ENCODE assay signal across 8 cellular contexts in genomic region chr2:32627901-32628645, GRCh38. TPM values are rescaled to one million over a fixed set of nuclear protein-coding genes. Genes with fewer than 3 reads are reported as not detected.
DNase-seq lines count a peak whose midpoint lies in the region; ATAC-seq, FAIRE-seq and TF ChIP-seq lines count a peak whose summit lies in the region.

Gene TTC27, plus strand, starts transcription at chr2:32628050. Its CDS starts 243 bp downstream, at chr2:32628293.

- TF ChIP-seq POLR2A in GM10847 (IDR thresholded peaks at IDR 0.05; ENCODE audit: extremely low read depth, insufficient read length) (peak; percentile 61), tibial nerve (IDR thresholded peaks at IDR 0.05) (no peak)

- peaks cover 18% of the 10 kb centered on the region for H3K4me1 Mint-ChIP-seq in activated naive CD8-positive, alpha-beta T cell treated with anti-CD3 and anti-CD28 coated beads, Interleukin-2, amount 10 ng/mL, durations not matched to agents 7 days and 5 days

- DNase-seq in NCI-H128 (lab: John Stamatoyannopoulos, UW; ENCODE audit: unreplicated experiment) (peak; percentile 62), Right ventricle myocardium superior (peak; percentile 98), pancreas (peak; percentile 94 to 97 (median 96)), tibial nerve (ENCODE audit: low spot score in 2 of 2) (peak; percentile 90 to 96)
- peak; percentile 97 for DNase-seq in activated naive CD8-positive, alpha-beta T cell treated with anti-CD3 and anti-CD28 coated beads, Interleukin-2, amount 10 ng/mL, durations not matched to agents 7 days and 5 days

- H3K27me3 Mint-ChIP-seq in activated naive CD8-positive, alpha-beta T cell treated with anti-CD3 and anti-CD28 coated beads, Interleukin-2, amount 10 ng/mL, durations not matched to agents 7 days and 5 days: no peaks in the 10 kb centered on the region

- H3K4me1 ChIP-seq in pancreas: peaks cover 0 to 7% (median 6%) of the 10 kb centered on the region in 3 donors
- peaks cover 0 to 28% (median 11%) of the 10 kb centered on the region in 4 donors for H3K4me1 ChIP-seq in tibial nerve

- H4K20me1 ChIP-seq in SU-DHL-6 (ENCODE audit: low read depth, low read length): no peaks in the 10 kb centered on the region

- H3K9me3 Mint-ChIP-seq in activated naive CD8-positive, alpha-beta T cell treated with anti-CD3 and anti-CD28 coated beads, Interleukin-2, amount 10 ng/mL, durations not matched to agents 7 days and 5 days: no peaks in the 10 kb centered on the region

- ATAC-seq in HG02678 (IDR thresholded peaks at IDR 0.05; ENCODE audit: unreplicated experiment) (peak; percentile 100), Right ventricle myocardium superior (ENCODE audit: poor library complexity) (peak; percentile 99), pancreas (peak; percentile 99 to 100 (median 100))
- peak; percentile 100 for ATAC-seq in activated naive CD8-positive, alpha-beta T cell treated with anti-CD3 and anti-CD28 coated beads, Interleukin-2, amount 10 ng/mL, durations not matched to agents 7 days and 5 days (ENCODE audit: low read depth)

- H3K27ac ChIP-seq in SU-DHL-6 (ENCODE audit: low read depth, low read length) (no peak within 1 kb of the TSS), pancreas (peak within 1 kb of the TSS in 3 of 4 donors; percentile 2 to 63 (median 20)), tibial nerve (peak within 1 kb of the TSS in 3 of 4 donors; percentile 42 to 83 (median 68))

- H3K9me3 ChIP-seq in SU-DHL-6 (ENCODE audit: insufficient read depth, low read length): no peaks in the 10 kb centered on the region
- no peaks in the 10 kb centered on the region for H3K9me3 ChIP-seq in pancreas
- no peaks in the 10 kb centered on the region for H3K9me3 ChIP-seq in tibial nerve

- peaks cover 6% of the 10 kb centered on the region for H3K36me3 Mint-ChIP-seq in activated naive CD8-positive, alpha-beta T cell treated with anti-CD3 and anti-CD28 coated beads, Interleukin-2, amount 10 ng/mL, durations not matched to agents 7 days and 5 days

- WGBS in pancreas, 2 donors: 0% methylated on average over 36 of the region's 36 CpGs
- 0 to 1% methylated on average over 34 to 35 of the region's 36 CpGs for WGBS in tibial nerve, 2 donors

- POLR2A ChIA-PET in activated naive CD8-positive, alpha-beta T cell treated with anti-CD3 and anti-CD28 coated beads, Interleukin-2, amount 10 ng/mL, durations not matched to agents 7 days and 5 days (lab: Charles Lee): interaction anchor here (0.8 to 1.2 kb wide), 2 partner anchors 563 to 588 kb away, joined by 3 to 4 read pairs; partner anchors contain the start of gene DPY30

- H3K9ac ChIP-seq in SU-DHL-6 (ENCODE audit: low read length): peak within 1 kb of the TSS; percentile 68

- peak within 1 kb of the TSS; percentile 82 for H3K4me3 ChIP-seq in SU-DHL-6 (ENCODE audit: insufficient read depth, low read length, poor library complexity, severe bottlenecking)
- peak within 1 kb of the TSS; percentile 60 to 80 (median 68) for H3K4me3 ChIP-seq in pancreas
- peak within 1 kb of the TSS; percentile 62 to 94 (median 71) for H3K4me3 ChIP-seq in tibial nerve

- peaks cover 24% of the 10 kb centered on the region for H3F3A ChIP-seq in SU-DHL-6 (ENCODE audit: insufficient read depth)

- H2AFZ ChIP-seq in SU-DHL-6 (ENCODE audit: low read depth, low read length, severe bottlenecking): peak within 1 kb of the TSS; percentile 97

- TF ChIP-seq EP300 in tibial nerve (IDR thresholded peaks at IDR 0.05): peak; percentile 80 to 82

- H3K36me3 ChIP-seq in SU-DHL-6 (ENCODE audit: low read length): peaks cover 8% of the 10 kb centered on the region; the same call in 1 of the 2 replicates
- H3K36me3 ChIP-seq in pancreas: peaks cover 0 to 8% (median 4%) of the 10 kb centered on the region in 3 donors
- H3K36me3 ChIP-seq in tibial nerve: peaks cover 0 to 31% (median 5%) of the 10 kb centered on the region in 3 donors

- FAIRE-seq in pancreas (lab: Jason Lieb, UNC): peak; percentile 84

- H3K79me2 ChIP-seq in SU-DHL-6 (ENCODE audit: insufficient read depth, low read length): peaks cover 12% of the 10 kb centered on the region

- peak within 1 kb of the TSS; percentile 85 for H3K4me2 ChIP-seq in SU-DHL-6 (ENCODE audit: low read depth, low read length, poor library complexity, severe bottlenecking)

- intact Hi-C loops in Right ventricle myocardium superior (cut with DNase I): no loop called here
- intact Hi-C loops in pancreas (cut with DNase I): no loop called here

- TF ChIP-seq CTCF in SU-DHL-6 (IDR thresholded peaks at IDR 0.05; ENCODE audit: insufficient read depth, low read length, poor library complexity, severe bottlenecking): no peak
- TF ChIP-seq CTCF in pancreas (IDR thresholded peaks at IDR 0.05): no peak
- no peak for TF ChIP-seq CTCF in tibial nerve (IDR thresholded peaks at IDR 0.05)

- H3K27me3 ChIP-seq in SU-DHL-6 (ENCODE audit: low read length) (no peaks in the 10 kb centered on the region), pancreas (no peaks in the 10 kb centered on the region), tibial nerve (no peaks in the 10 kb centered on the region)

- peak within 1 kb of the TSS; percentile 96 for H3K4me3 Mint-ChIP-seq in activated naive CD8-positive, alpha-beta T cell treated with anti-CD3 and anti-CD28 coated beads, Interleukin-2, amount 10 ng/mL, durations not matched to agents 7 days and 5 days

- H3K9me2 ChIP-seq in SU-DHL-6 (replicated peaks; ENCODE audit: insufficient read depth, low read length): no peaks in the 10 kb centered on the region

- peak within 1 kb of the TSS; percentile 93 for H3K27ac Mint-ChIP-seq in activated naive CD8-positive, alpha-beta T cell treated with anti-CD3 and anti-CD28 coated beads, Interleukin-2, amount 10 ng/mL, durations not matched to agents 7 days and 5 days

RNA-seq across cellular contexts. Expression of gene TTC27, which starts in this region (rescaled TPM):
- total RNA-seq in activated naive CD8-positive, alpha-beta T cell treated with anti-CD3 and anti-CD28 coated beads, Interleukin-2, amount 10 ng/mL, durations not matched to agents 7 days and 5 days: 10 to 100 TPM; 14.9 to 19.4 TPM
- total RNA-seq in Right ventricle myocardium superior (8.4 TPM), pancreas (10 to 100 TPM in 4 of 6 donors, 1 to 10 TPM in 2; 9.0 to 13.3 (median 10.3) TPM), tibial nerve (10 to 100 TPM; 22.5 to 25.8 (median 24.3) TPM)
- 1 to 10 TPM; 3.4 to 6.7 TPM for polyA plus RNA-seq in pancreas
